In genomic region chr6:119195848-119196247, GRCh38 we compare ENCODE assay signal across 26 cellular contexts.
DNase-seq lines count a peak whose midpoint lies in the region; ATAC-seq and TF ChIP-seq lines count a peak whose summit lies in the region.
"Had no signal": no experiment of that assay in that cellular context is flagged by ENCODE, and none has a peak within 500 bp of the region (broad histone marks: within the 10 kb centered on the region; RNA-seq: fewer than 3 reads in every experiment).

No MANE protein-coding gene starts in this region.

- H3K36me3 Mint-ChIP-seq in activated naive CD4-positive, alpha-beta T cell treated with anti-CD3 and anti-CD28 coated beads, Interleukin-2, amount 50 U/mL, for 72 hours, result peaks cover 6 to 11% of the 10 kb centered on the region in 2 donors
- no peaks in the 10 kb centered on the region for H3K36me3 Mint-ChIP-seq in WTC11

- no peaks in the 10 kb centered on the region for H3K79me2 ChIP-seq in SK-N-SH (ENCODE audit: insufficient read depth)

- no peak overlapping the region for H3K27ac Mint-ChIP-seq in activated naive CD4-positive, alpha-beta T cell treated with anti-CD3 and anti-CD28 coated beads, Interleukin-2, amount 50 U/mL, for 72 hours
- no peak overlapping the region for H3K27ac Mint-ChIP-seq in WTC11
- H3K27ac Mint-ChIP-seq: CD4-positive, CD25-positive, alpha-beta regulatory T cell; T-helper 17 cell had no signal

- no peak overlapping the region for H3K4me2 ChIP-seq in SK-N-SH
- H3K4me2 ChIP-seq: KMS-11 had no signal

- H3K9ac ChIP-seq in SK-N-SH, result no peak overlapping the region
- H3K9ac ChIP-seq: GM23248, KMS-11 had no signal

- WGBS in SK-N-SH (ENCODE audit: low lambda C conversion rate), result 52% methylated on average over 5 of the region's 5 CpGs

- H3K4me3 ChIP-seq in SK-N-SH (ENCODE audit: low read depth in 2 of 2, low read length in 1 of 2), result no peak overlapping the region
- H3K4me3 ChIP-seq: GM23248, SK-N-MC had no signal

- no peaks in the 10 kb centered on the region for H3K9me3 ChIP-seq in SK-N-SH

- DNase-seq in NCI-H345 (lab: John Stamatoyannopoulos, UW) (peak; percentile 84), SK-N-SH (peak; percentile 42), cerebellar cortex (ENCODE audit: low spot score) (peak; percentile 9), WTC11 (ENCODE audit: low spot score) (no peak), UCSD-AML1 (lab: John Stamatoyannopoulos, UW; ENCODE audit: unreplicated experiment) (no peak)
- no peak for DNase-seq in activated naive CD4-positive, alpha-beta T cell treated with anti-CD3 and anti-CD28 coated beads, Interleukin-2, amount 50 U/mL, for 72 hours (ENCODE audit: low spot score in 2 of 2)
- DNase-seq: CD4-positive, CD25-positive, alpha-beta regulatory T cell; DMS153; GM23248; H9; IMR-90; NCI-H1092; NCI-H1436; NCI-H187; NCI-H2081 treated with DMSO at 0.1 percent for 48 hours; NCI-H2171; NCI-H226; NCI-H524; NCI-H774; SHP77; T-helper 17 cell had no signal

- no peaks in the 10 kb centered on the region for H3K27me3 Mint-ChIP-seq in WTC11 (ENCODE audit: low read depth)
- H3K27me3 Mint-ChIP-seq: CD4-positive, CD25-positive, alpha-beta regulatory T cell; T-helper 17 cell had no signal

- TF ChIP-seq RAD21 in SK-N-SH (IDR thresholded peaks at IDR 0.05; ENCODE audit: low read length), result 0 out of 2 replicates have a peak, but pooled peaks have one; percentile 29

- no peaks in the 10 kb centered on the region for H3F3A ChIP-seq in SK-N-SH (replicated peaks; ENCODE audit: insufficient read depth)

- H3K36me3 ChIP-seq in SK-N-SH (replicated peaks in 1 of 2; ENCODE audit: control insufficient read depth in 1 of 2, insufficient read depth in 2 of 2, low read length in 1 of 2), result peaks cover 30 to 37% of the 10 kb centered on the region in 2 experiments

- peaks cover 0 to 28% of the 10 kb centered on the region in 2 experiments; a peak in 2 of 4 replicates for H3K4me1 ChIP-seq in SK-N-SH (ENCODE audit: control insufficient read depth in 1 of 2, insufficient read depth in 2 of 2, low read depth in 1 of 2, low read length in 1 of 2)

- H2AFZ ChIP-seq in SK-N-SH (ENCODE audit: low read depth), result no peak overlapping the region
- H2AFZ ChIP-seq: GM23248 had no signal

- no peaks in the 10 kb centered on the region for H3K4me1 Mint-ChIP-seq in WTC11
- H3K4me1 Mint-ChIP-seq: CD4-positive, CD25-positive, alpha-beta regulatory T cell; H9 had no signal

- no peaks in the 10 kb centered on the region for H3K9me3 Mint-ChIP-seq in activated naive CD4-positive, alpha-beta T cell treated with anti-CD3 and anti-CD28 coated beads, Interleukin-2, amount 50 U/mL, for 72 hours
- H3K9me3 Mint-ChIP-seq in WTC11, result no peaks in the 10 kb centered on the region
- H3K9me3 Mint-ChIP-seq: CD4-positive, CD25-positive, alpha-beta regulatory T cell; H9 had no signal

- no peak overlapping the region for H3K4me3 Mint-ChIP-seq in WTC11
- H3K4me3 Mint-ChIP-seq: CD4-positive, CD25-positive, alpha-beta regulatory T cell; H9; T-helper 17 cell had no signal

- POLR2A ChIA-PET in SK-N-SH (lab: Yijun Ruan, JAX) (no interaction called here), WTC11 (lab: Charles Lee) (no interaction called here)

- TF ChIP-seq CTCF in SK-N-SH (IDR thresholded peaks at IDR 0.05) (no peak), WTC11 (IDR thresholded peaks at IDR 0.05) (no peak)

- peak; percentile 22 to 95; a peak in 3 of 4 replicates for TF ChIP-seq EP300 in SK-N-SH (IDR thresholded peaks at IDR 0.05; ENCODE audit: borderline replicate concordance in 1 of 2, low read depth in 1 of 2, low read length in 1 of 2)

- H4K20me1 ChIP-seq in SK-N-SH (ENCODE audit: insufficient read depth), result no peaks in the 10 kb centered on the region

- H3K9me2 ChIP-seq in SK-N-SH, result no peaks in the 10 kb centered on the region

- CTCF ChIA-PET in SK-N-SH (lab: Yijun Ruan, JAX), result interaction anchor here (1.6 to 1.7 kb wide), 2 partner anchors 47 to 155 kb away, joined by 3 to 4 read pairs; no protein-coding TSS in a partner anchor
- CTCF ChIA-PET in WTC11 (lab: Charles Lee), result no interaction called here

- H3K27ac ChIP-seq in SK-N-SH (ENCODE audit: low read depth in 2 of 2, low read length in 1 of 2), result peak overlapping the region in 1 of 2 experiments; percentile 98; a peak in 2 of 4 replicates
- H3K27ac ChIP-seq: GM23248, KMS-11, RWPE1, SK-N-MC had no signal

- ATAC-seq in activated naive CD4-positive, alpha-beta T cell treated with anti-CD3 and anti-CD28 coated beads, Interleukin-2, amount 50 U/mL, for 72 hours, result no peak
- no peak for ATAC-seq in HG03045 (IDR thresholded peaks at IDR 0.05; ENCODE audit: unreplicated experiment)
- no peak for ATAC-seq in WTC11
- ATAC-seq: Panc1, T-helper 17 cell had no signal

- H3K27me3 ChIP-seq in SK-N-SH (ENCODE audit: insufficient read depth), result no peaks in the 10 kb centered on the region

TF ChIP-seq in SK-N-SH, 30 proteins besides CTCF, POLR2A, EP300 and RAD21 (continues in another document):
- TF ChIP-seq MXI1 (IDR thresholded peaks at IDR 0.05; ENCODE audit: low read depth, low read length) (peak; percentile 76; the same call in 1 of the 2 replicates), GATA2 (CRISPR knock-in tag; IDR thresholded peaks at IDR 0.05) (peak; percentile 91), RCOR1 (IDR thresholded peaks at IDR 0.05; ENCODE audit: low read length) (peak; percentile 69), POLR2AphosphoS5 (IDR thresholded peaks at IDR 0.05; ENCODE audit: low read depth, low read length) (peak; percentile 47; the same call in 1 of the 2 replicates), FOXM1 (IDR thresholded peaks at IDR 0.05; ENCODE audit: low read depth) (no peak), RXRA (IDR thresholded peaks at IDR 0.05; ENCODE audit: borderline replicate concordance, low read depth) (no peak), TCF12 (IDR thresholded peaks at IDR 0.05) (peak; percentile 63), FOXJ3 (CRISPR knock-in tag; IDR thresholded peaks at IDR 0.05) (peak; percentile 95), YY1 (IDR thresholded peaks at IDR 0.05; ENCODE audit: low read depth) (no peak), CHD2 (IDR thresholded peaks at IDR 0.05; ENCODE audit: low read length, partially characterized antibody) (peak; percentile 70), SMC3 (IDR thresholded peaks at IDR 0.05; ENCODE audit: low read depth, low read length) (no peak), JUND (IDR thresholded peaks at IDR 0.05) (0 out of 2 replicates have a peak, but pooled peaks have one; percentile 4), PBX3 (IDR thresholded peaks at IDR 0.05) (peak; percentile 53), EZH2phosphoT487 (IDR thresholded peaks at IDR 0.05; ENCODE audit: borderline replicate concordance, low read depth) (no peak)

TF ChIP-seq in WTC11, 78 proteins besides CTCF, POLR2A, EP300 and RAD21:
- TF ChIP-seq ZNF671 (CRISPR knock-in tag; IDR thresholded peaks at IDR 0.05) (no peak), ATF3 (CRISPR knock-in tag; conservative IDR thresholded peaks at IDR 0.05) (no peak), TP53 (CRISPR knock-in tag; IDR thresholded peaks at IDR 0.05) (no peak), NFATC4 (CRISPR knock-in tag; IDR thresholded peaks at IDR 0.05) (no peak), ZBTB43 (CRISPR knock-in tag; IDR thresholded peaks at IDR 0.05) (no peak)

Comparison
In these comparisons a context has a peak if more than half of its experiments do, and no peak if none do; other contexts are left out.
1. DNase-seq: peak in NCI-H345 (single experiment), SK-N-SH (single experiment) and cerebellar cortex (single experiment); none in activated naive CD4-positive, alpha-beta T cell treated with anti-CD3 and anti-CD28 coated beads, Interleukin-2, amount 50 U/mL, for 72 hours (0 of 2), WTC11 (single experiment) and UCSD-AML1 (single experiment).